In the genomic region with DNA sequence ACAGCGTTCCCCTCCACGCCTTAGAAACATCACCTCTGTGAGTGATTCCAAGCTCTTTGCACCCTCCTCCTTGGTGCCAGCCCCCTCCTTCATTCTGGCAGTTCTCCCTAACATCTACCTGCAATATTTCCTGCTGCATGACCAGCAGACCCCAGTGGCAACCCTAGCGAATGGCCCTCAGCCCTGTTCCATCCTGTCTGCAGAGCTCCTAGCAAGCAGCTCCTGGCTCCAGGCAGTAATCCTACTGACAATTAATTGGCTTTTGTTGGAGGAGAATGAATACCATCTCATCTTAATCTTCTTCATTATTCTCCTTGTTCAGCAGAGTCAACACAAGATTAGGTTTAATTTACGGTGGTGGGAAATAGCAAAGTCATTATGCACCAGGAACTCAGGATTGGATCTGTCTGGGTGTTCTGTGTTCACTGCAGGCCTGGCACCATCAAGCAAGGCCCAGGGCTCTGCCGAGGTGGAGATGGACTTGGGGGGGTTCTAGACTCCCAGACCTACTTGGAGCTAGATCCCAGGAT, we compare ENCODE assay signal across 14 cellular contexts.
"Had no signal": no experiment of that assay in that cellular context is flagged by ENCODE, and none has a peak within 500 bp of the region (broad histone marks: within the 10 kb centered on the region; RNA-seq: fewer than 3 reads in every experiment).

No MANE protein-coding gene starts in this region.

- H3K4me3 Mint-ChIP-seq: activated CD4-positive, alpha-beta memory T cell treated with anti-CD3 and anti-CD28 coated beads, Interleukin-2, amount 10 ng/mL, durations not matched to agents 7 days and 5 days; activated CD4-positive, alpha-beta T cell treated with anti-CD3 and anti-CD28 coated beads for 36 hours; activated naive CD4-positive, alpha-beta T cell treated with anti-CD3 and anti-CD28 coated beads, Interleukin-2, amount 10 ng/mL, durations not matched to agents 7 days and 5 days; activated naive CD8-positive, alpha-beta T cell treated with anti-CD3 and anti-CD28 coated beads for 36 hours; activated T-cell treated with anti-CD3 and anti-CD28 coated beads, Interleukin-2, amount 50 U/mL, for 72 hours had no signal

- H3K4me1 Mint-ChIP-seq: activated CD4-positive, alpha-beta memory T cell treated with anti-CD3 and anti-CD28 coated beads, Interleukin-2, amount 10 ng/mL, durations not matched to agents 7 days and 5 days; activated CD4-positive, alpha-beta T cell treated with anti-CD3 and anti-CD28 coated beads for 36 hours; activated naive CD8-positive, alpha-beta T cell treated with anti-CD3 and anti-CD28 coated beads for 36 hours had no signal

- H3K9me3 Mint-ChIP-seq: activated CD4-positive, alpha-beta memory T cell treated with anti-CD3 and anti-CD28 coated beads, Interleukin-2, amount 10 ng/mL, durations not matched to agents 7 days and 5 days; activated naive CD4-positive, alpha-beta T cell treated with anti-CD3 and anti-CD28 coated beads, Interleukin-2, amount 10 ng/mL, durations not matched to agents 7 days and 5 days; activated naive CD8-positive, alpha-beta T cell treated with anti-CD3 and anti-CD28 coated beads for 36 hours; activated T-cell treated with anti-CD3 and anti-CD28 coated beads, Interleukin-2, amount 50 U/mL, for 72 hours; activated T-helper 2 cell treated with anti-CD3 and anti-CD28 coated beads, Interferon-gamma antibody, Interleukin-2, Interleukin-4, amounts not matched to agents 10 μg/mL and 5 μg/mL and 100 μg/mL, durations not matched to agents 14 hours and 24 hours and 36 hours had no signal

- H3K27me3 Mint-ChIP-seq: activated CD4-positive, alpha-beta T cell treated with anti-CD3 and anti-CD28 coated beads for 36 hours; activated naive CD8-positive, alpha-beta T cell treated with anti-CD3 and anti-CD28 coated beads for 36 hours had no signal

- H3K36me3 ChIP-seq: brain microvascular endothelial cell had no signal

- H3K27me3 ChIP-seq: brain microvascular endothelial cell had no signal

- H3K27ac ChIP-seq: brain microvascular endothelial cell, SK-N-MC, VCaP had no signal

- H3K27ac Mint-ChIP-seq: activated CD4-positive, alpha-beta memory T cell treated with anti-CD3 and anti-CD28 coated beads, Interleukin-2, amount 10 ng/mL, durations not matched to agents 7 days and 5 days; activated CD4-positive, alpha-beta T cell treated with anti-CD3 and anti-CD28 coated beads for 36 hours; activated naive CD4-positive, alpha-beta T cell treated with anti-CD3 and anti-CD28 coated beads, Interleukin-2, amount 10 ng/mL, durations not matched to agents 7 days and 5 days; activated naive CD8-positive, alpha-beta T cell treated with anti-CD3 and anti-CD28 coated beads for 36 hours; activated T-cell treated with anti-CD3 and anti-CD28 coated beads, Interleukin-2, amount 50 U/mL, for 72 hours; activated T-helper 2 cell treated with anti-CD3 and anti-CD28 coated beads, Interferon-gamma antibody, Interleukin-2, Interleukin-4, amounts not matched to agents 10 μg/mL and 5 μg/mL and 100 μg/mL, durations not matched to agents 14 hours and 24 hours and 36 hours had no signal

- H3K4me3 ChIP-seq: SK-N-MC had no signal

- DNase-seq: cerebellar nuclear complex; NCI-H1436 treated with DMSO at 0.1 percent for 48 hours; NCI-H2081 treated with DMSO at 0.1 percent for 48 hours; NCI-H774; NK-92 treated with Interleukin-12 subunit alpha and Interleukin-12 subunit beta, amount 100 ng/mL, for 24 hours had no signal

- H3K36me3 Mint-ChIP-seq: activated naive CD4-positive, alpha-beta T cell treated with anti-CD3 and anti-CD28 coated beads, Interleukin-2, amount 10 ng/mL, durations not matched to agents 7 days and 5 days; activated naive CD8-positive, alpha-beta T cell treated with anti-CD3 and anti-CD28 coated beads for 36 hours had no signal
